Comparison of ENCODE assay signal across 9 cellular contexts in genomic region chr6:29628419-29629281, GRCh38. TPM values are rescaled to one million over a fixed set of nuclear protein-coding genes. Genes with fewer than 3 reads are reported as not detected.
DNase-seq lines count a peak whose midpoint lies in the region; ATAC-seq and TF ChIP-seq lines count a peak whose summit lies in the region.
"Had no signal": no experiment of that assay in that cellular context is flagged by ENCODE, and none has a peak within 500 bp of the region (broad histone marks: within the 10 kb centered on the region; RNA-seq: fewer than 3 reads in every experiment).

No MANE protein-coding gene starts in this region.

- peak; percentile 42 for ATAC-seq in HG02870 (IDR thresholded peaks at IDR 0.05; ENCODE audit: unreplicated experiment)
- peak; percentile 60 for ATAC-seq in activated CD8-positive, alpha-beta T cell treated with anti-CD3 and anti-CD28 coated beads for 36 hours
- ATAC-seq: HCT116 had no signal

- POLR2A ChIA-PET in BJ (lab: Charles Lee), result interaction anchor here (0.6 kb wide), 1 partner anchor 17 kb away, joined by 3 read pairs; no protein-coding TSS in a partner anchor
- POLR2A ChIA-PET in activated CD8-positive, alpha-beta T cell treated with anti-CD3 and anti-CD28 coated beads for 36 hours (lab: Charles Lee), result no interaction called here

- peak overlapping the region; percentile 64 to 76 for H3K27ac ChIP-seq in liver (ENCODE audit: low read depth in 1 of 2, low read length in 2 of 2)

- H3K27me3 Mint-ChIP-seq in activated CD8-positive, alpha-beta T cell treated with anti-CD3 and anti-CD28 coated beads for 36 hours, result peaks cover 6% of the 10 kb centered on the region

- H3K36me3 ChIP-seq in BJ (ENCODE audit: control insufficient read depth, insufficient read depth, low read length), result no peaks in the 10 kb centered on the region; the same call in 1 of the 2 replicates
- no peaks in the 10 kb centered on the region for H3K36me3 ChIP-seq in liver (ENCODE audit: control insufficient read depth in 4 of 4, insufficient read depth in 3 of 4, low read depth in 1 of 4, low read length in 3 of 4)

- TF ChIP-seq CTCF in BJ (IDR thresholded peaks at IDR 0.05; ENCODE audit: insufficient read depth, low read depth, low read length), result peak; percentile 91
- peak; percentile 72 for TF ChIP-seq CTCF in activated CD8-positive, alpha-beta T cell treated with anti-CD3 and anti-CD28 coated beads for 36 hours (IDR thresholded peaks at IDR 0.05)
- peak; percentile 35 for TF ChIP-seq CTCF in liver (IDR thresholded peaks at IDR 0.05; ENCODE audit: low read depth, low read length, missing input control)

- H3K4me3 Mint-ChIP-seq in activated CD8-positive, alpha-beta T cell treated with anti-CD3 and anti-CD28 coated beads for 36 hours, result peak overlapping the region; percentile 79

- peaks cover 25% of the 10 kb centered on the region for H3K4me1 Mint-ChIP-seq in activated CD8-positive, alpha-beta T cell treated with anti-CD3 and anti-CD28 coated beads for 36 hours (ENCODE audit: low read depth)

- CTCF ChIA-PET in BJ (lab: Yijun Ruan, JAX), result interaction anchor here (1.0 to 2.0 kb wide), 4 partner anchors 8 to 25 kb away, joined by 3 to 6 read pairs (median 5); no protein-coding TSS in a partner anchor
- CTCF ChIA-PET in activated CD8-positive, alpha-beta T cell treated with anti-CD3 and anti-CD28 coated beads for 36 hours (lab: Charles Lee), result interaction anchor here (6.3 kb wide), 1 partner anchor 23 kb away, joined by 61 read pairs; no protein-coding TSS in a partner anchor

- TF ChIP-seq RAD21 in liver (IDR thresholded peaks at IDR 0.05), result peak; percentile 32 to 59

- H3K9me3 Mint-ChIP-seq in activated CD8-positive, alpha-beta T cell treated with anti-CD3 and anti-CD28 coated beads for 36 hours, result no peaks in the 10 kb centered on the region

- peak overlapping the region; percentile 59 for H3K27ac Mint-ChIP-seq in activated CD8-positive, alpha-beta T cell treated with anti-CD3 and anti-CD28 coated beads for 36 hours

- WGBS in liver, result 5% methylated on average over 32 of the region's 32 CpGs

- H3K27me3 ChIP-seq in BJ (ENCODE audit: control insufficient read depth, insufficient read depth, low read length) (no peaks in the 10 kb centered on the region; the same call in 1 of the 2 replicates), liver (ENCODE audit: control insufficient read depth in 4 of 4, insufficient read depth in 4 of 4, low read length in 3 of 4) (peaks cover 0 to 24% (median 0%) of the 10 kb centered on the region in 4 donors)

- H3K9me3 ChIP-seq in liver (ENCODE audit: control insufficient read depth in 4 of 4, low read length in 3 of 4), result no peaks in the 10 kb centered on the region

- DNase-seq in BJ (ENCODE audit: low read depth) (no peak), NCI-H82 (lab: John Stamatoyannopoulos, UW) (peak; percentile 97), ecto neural progenitor cell (ENCODE audit: low spot score) (peak; percentile 88), MV-4-11 (lab: John Stamatoyannopoulos, UW) (no peak)
- DNase-seq in activated CD8-positive, alpha-beta T cell treated with anti-CD3 and anti-CD28 coated beads for 36 hours, result peak; percentile 67
- peak; percentile 65 for DNase-seq in stimulated activated CD4-positive, alpha-beta T cell treated with anti-CD3 and anti-CD28 coated beads, Interleukin-4, amount 100 ng/mL, for 1 hour

- H3K9ac ChIP-seq in liver (ENCODE audit: low read depth in 1 of 2, low read length in 2 of 2), result no peak overlapping the region

- H3K4me1 ChIP-seq in liver (ENCODE audit: control insufficient read depth in 4 of 4, insufficient read depth in 4 of 4, low read length in 3 of 4), result peaks cover 7 to 25% (median 14%) of the 10 kb centered on the region in 4 donors

- peak overlapping the region; percentile 84 for H3K4me3 ChIP-seq in BJ (ENCODE audit: low read depth, low read length)
- peak overlapping the region; percentile 43 to 60 (median 54) for H3K4me3 ChIP-seq in liver (ENCODE audit: low read depth in 1 of 3, low read length in 3 of 3)

- H3K36me3 Mint-ChIP-seq in activated CD8-positive, alpha-beta T cell treated with anti-CD3 and anti-CD28 coated beads for 36 hours (ENCODE audit: low read depth), result peaks cover 3% of the 10 kb centered on the region

- intact Hi-C loops in activated CD8-positive, alpha-beta T cell treated with anti-CD3 and anti-CD28 coated beads for 36 hours (cut with micrococcal nuclease), result no loop called here

TF ChIP-seq in liver, 16 proteins besides CTCF, POLR2A, EP300 and RAD21:
- no peak for TF ChIP-seq FOXA1 (IDR thresholded peaks at IDR 0.05)
- TF ChIP-seq HNF4G (IDR thresholded peaks at IDR 0.05), result no peak
- TF ChIP-seq YY1 (IDR thresholded peaks at IDR 0.05), result no peak
- TF ChIP-seq HNF4A (conservative IDR thresholded peaks at IDR 0.05), result no peak
- TF ChIP-seq SP1 (IDR thresholded peaks at IDR 0.05), result no peak
- no peak for TF ChIP-seq GABPA (IDR thresholded peaks at IDR 0.05 in 1 of 2, conservative IDR thresholded peaks at IDR 0.05 in 1 of 2)
- TF ChIP-seq RXRA (IDR thresholded peaks at IDR 0.05), result no peak
- TF ChIP-seq TAF1 (conservative IDR thresholded peaks at IDR 0.05), result no peak
- TF ChIP-seq MAX (IDR thresholded peaks at IDR 0.05), result no peak
- TF ChIP-seq, protein P1, sequence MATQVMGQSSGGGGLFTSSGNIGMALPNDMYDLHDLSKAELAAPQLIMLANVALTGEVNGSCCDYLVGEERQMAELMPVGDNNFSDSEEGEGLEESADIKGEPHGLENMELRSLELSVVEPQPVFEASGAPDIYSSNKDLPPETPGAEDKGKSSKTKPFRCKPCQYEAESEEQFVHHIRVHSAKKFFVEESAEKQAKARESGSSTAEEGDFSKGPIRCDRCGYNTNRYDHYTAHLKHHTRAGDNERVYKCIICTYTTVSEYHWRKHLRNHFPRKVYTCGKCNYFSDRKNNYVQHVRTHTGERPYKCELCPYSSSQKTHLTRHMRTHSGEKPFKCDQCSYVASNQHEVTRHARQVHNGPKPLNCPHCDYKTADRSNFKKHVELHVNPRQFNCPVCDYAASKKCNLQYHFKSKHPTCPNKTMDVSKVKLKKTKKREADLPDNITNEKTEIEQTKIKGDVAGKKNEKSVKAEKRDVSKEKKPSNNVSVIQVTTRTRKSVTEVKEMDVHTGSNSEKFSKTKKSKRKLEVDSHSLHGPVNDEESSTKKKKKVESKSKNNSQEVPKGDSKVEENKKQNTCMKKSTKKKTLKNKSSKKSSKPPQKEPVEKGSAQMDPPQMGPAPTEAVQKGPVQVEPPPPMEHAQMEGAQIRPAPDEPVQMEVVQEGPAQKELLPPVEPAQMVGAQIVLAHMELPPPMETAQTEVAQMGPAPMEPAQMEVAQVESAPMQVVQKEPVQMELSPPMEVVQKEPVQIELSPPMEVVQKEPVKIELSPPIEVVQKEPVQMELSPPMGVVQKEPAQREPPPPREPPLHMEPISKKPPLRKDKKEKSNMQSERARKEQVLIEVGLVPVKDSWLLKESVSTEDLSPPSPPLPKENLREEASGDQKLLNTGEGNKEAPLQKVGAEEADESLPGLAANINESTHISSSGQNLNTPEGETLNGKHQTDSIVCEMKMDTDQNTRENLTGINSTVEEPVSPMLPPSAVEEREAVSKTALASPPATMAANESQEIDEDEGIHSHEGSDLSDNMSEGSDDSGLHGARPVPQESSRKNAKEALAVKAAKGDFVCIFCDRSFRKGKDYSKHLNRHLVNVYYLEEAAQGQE (IDR thresholded peaks at IDR 0.05), result no peak
- TF ChIP-seq NR2F2 (IDR thresholded peaks at IDR 0.05), result no peak
- no peak for TF ChIP-seq ATF3 (IDR thresholded peaks at IDR 0.05)
- TF ChIP-seq EGR1 (IDR thresholded peaks at IDR 0.05; ENCODE audit: low read depth in 2 of 2), result no peak
- TF ChIP-seq JUND (IDR thresholded peaks at IDR 0.05), result no peak
- TF ChIP-seq, protein P2, sequence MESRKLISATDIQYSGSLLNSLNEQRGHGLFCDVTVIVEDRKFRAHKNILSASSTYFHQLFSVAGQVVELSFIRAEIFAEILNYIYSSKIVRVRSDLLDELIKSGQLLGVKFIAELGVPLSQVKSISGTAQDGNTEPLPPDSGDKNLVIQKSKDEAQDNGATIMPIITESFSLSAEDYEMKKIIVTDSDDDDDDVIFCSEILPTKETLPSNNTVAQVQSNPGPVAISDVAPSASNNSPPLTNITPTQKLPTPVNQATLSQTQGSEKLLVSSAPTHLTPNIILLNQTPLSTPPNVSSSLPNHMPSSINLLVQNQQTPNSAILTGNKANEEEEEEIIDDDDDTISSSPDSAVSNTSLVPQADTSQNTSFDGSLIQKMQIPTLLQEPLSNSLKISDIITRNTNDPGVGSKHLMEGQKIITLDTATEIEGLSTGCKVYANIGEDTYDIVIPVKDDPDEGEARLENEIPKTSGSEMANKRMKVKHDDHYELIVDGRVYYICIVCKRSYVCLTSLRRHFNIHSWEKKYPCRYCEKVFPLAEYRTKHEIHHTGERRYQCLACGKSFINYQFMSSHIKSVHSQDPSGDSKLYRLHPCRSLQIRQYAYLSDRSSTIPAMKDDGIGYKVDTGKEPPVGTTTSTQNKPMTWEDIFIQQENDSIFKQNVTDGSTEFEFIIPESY (IDR thresholded peaks at IDR 0.05), result no peak
- no peak for TF ChIP-seq FOXA2 (IDR thresholded peaks at IDR 0.05)

RNA-seq across cellular contexts. Expression of gene GABBR1, which starts 4.3 kb away (rescaled TPM):
- 14.5 and 16.3 TPM in 2 replicates for polyA plus RNA-seq in BJ (2011; rRNA removed)
- 15.4 and 18.7 TPM in 2 replicates for polyA minus RNA-seq in BJ (2011; rRNA and poly(A)+ RNA removed)
- total RNA-seq in activated CD8-positive, alpha-beta T cell treated with anti-CD3 and anti-CD28 coated beads for 36 hours, result 10 to 100 TPM; 10.8 to 10.9 TPM
- total RNA-seq in liver, result 1 to 10 TPM; 1.4 to 4.7 TPM
- polyA plus RNA-seq in liver, result 1 to 10 TPM; 1.1 to 1.3 TPM

RNA-seq across cellular contexts. Expression of gene MOG, which starts 28.2 kb away (rescaled TPM):
- polyA plus RNA-seq in BJ (2011; rRNA removed) (not detected in 2 replicates), liver (not detected)
- not detected in 2 replicates for polyA minus RNA-seq in BJ (2011; rRNA and poly(A)+ RNA removed)
- not detected for total RNA-seq in activated CD8-positive, alpha-beta T cell treated with anti-CD3 and anti-CD28 coated beads for 36 hours
- not detected for total RNA-seq in liver

RNA-seq across cellular contexts. Expression of gene OR2H2, which starts 43.7 kb away (rescaled TPM):
- polyA plus RNA-seq in BJ (2011; rRNA removed) (not detected in 2 replicates), liver (not detected)
- not detected in 2 replicates for polyA minus RNA-seq in BJ (2011; rRNA and poly(A)+ RNA removed)
- not detected for total RNA-seq in activated CD8-positive, alpha-beta T cell treated with anti-CD3 and anti-CD28 coated beads for 36 hours
- total RNA-seq in liver, result not detected

RNA-seq across cellular contexts. Expression of gene ZFP57, which starts 52.3 kb away (rescaled TPM):
- polyA plus RNA-seq in BJ (2011; rRNA removed) (0.27 and 0.32 TPM in 2 replicates), liver (not detected)
- polyA minus RNA-seq in BJ (2011; rRNA and poly(A)+ RNA removed), result 0.47 TPM in 1 of 2 replicates, not detected in the other
- total RNA-seq in activated CD8-positive, alpha-beta T cell treated with anti-CD3 and anti-CD28 coated beads for 36 hours, result not detected
- total RNA-seq in liver, result not detected

Comparison
In these comparisons a context has a peak if more than half of its experiments do, and no peak if none do; other contexts are left out.
1. DNase-seq: peak in NCI-H82 (single experiment), activated CD8-positive, alpha-beta T cell treated with anti-CD3 and anti-CD28 coated beads for 36 hours (single experiment), ecto neural progenitor cell (single experiment) and stimulated activated CD4-positive, alpha-beta T cell treated with anti-CD3 and anti-CD28 coated beads, Interleukin-4, amount 100 ng/mL, for 1 hour (single experiment); none in BJ (single experiment) and MV-4-11 (single experiment).
2. CTCF ChIP-seq: peak in every context shown above with its lines; median percentile 91 in BJ; 72 in activated CD8-positive, alpha-beta T cell treated with anti-CD3 and anti-CD28 coated beads for 36 hours; 35 in liver.